ENCODE assay signal across 8 cellular contexts in the genomic region with DNA sequence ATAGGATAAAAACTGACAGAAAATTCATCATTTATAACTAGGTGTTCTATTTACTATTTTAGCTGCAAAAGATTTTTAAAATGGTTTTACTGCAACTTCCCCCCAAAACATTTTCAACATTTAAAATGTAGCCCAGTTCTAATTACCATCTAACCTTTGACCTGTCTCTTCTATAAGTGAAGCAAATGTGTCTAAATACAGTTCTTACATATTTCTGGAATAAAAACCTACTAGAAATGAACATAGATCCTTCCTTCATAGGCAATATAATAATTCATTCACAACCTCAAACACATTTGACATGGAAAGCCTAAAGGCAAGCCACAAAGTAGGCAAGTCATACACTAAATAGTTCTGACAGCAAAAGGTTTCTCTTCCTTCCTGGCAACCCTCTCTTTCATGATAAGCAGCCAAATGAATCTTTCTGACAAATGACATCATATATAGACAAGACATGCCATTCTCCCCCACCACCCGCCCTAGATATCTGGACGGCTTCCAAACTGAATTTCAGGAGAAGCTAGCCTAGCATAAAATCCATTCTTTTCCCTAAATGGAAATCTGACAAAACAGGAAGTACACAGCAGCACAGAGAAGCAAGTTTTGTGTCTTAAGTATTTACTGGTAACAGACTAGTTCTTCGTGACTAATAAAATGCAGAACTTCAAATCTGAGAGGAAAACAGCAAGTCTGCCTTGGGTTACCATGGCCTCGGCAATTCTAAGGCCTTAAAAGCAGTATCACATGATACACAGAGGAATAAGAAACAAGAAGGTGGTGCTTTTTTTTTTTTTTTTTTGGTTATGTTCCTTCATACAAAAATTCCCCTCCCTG. TPM values are rescaled to one million over a fixed set of nuclear protein-coding genes. Genes with fewer than 3 reads are reported as not detected.
A peak's percentile ranks its signal among the peaks of the same experiment; 100 is the strongest.
DNase-seq lines count a peak whose midpoint lies in the region; ATAC-seq and TF ChIP-seq lines count a peak whose summit lies in the region.

No MANE protein-coding gene starts in this region.

- peaks cover 64% of the 10 kb centered on the region for H3K4me1 Mint-ChIP-seq in activated T-cell treated with anti-CD3 and anti-CD28 coated beads, Interleukin-2, amount 50 U/mL, for 4 hours (ENCODE audit: low read depth)
- peaks cover 60% of the 10 kb centered on the region for H3K4me1 Mint-ChIP-seq in activated CD4-positive, alpha-beta memory T cell treated with anti-CD3 and anti-CD28 coated beads, Interleukin-2, amount 10 ng/mL, durations not matched to agents 7 days and 5 days

- H3K9me3 ChIP-seq in neutrophil: no peaks in the 10 kb centered on the region

- peak; percentile 83 to 84 for ATAC-seq in activated T-cell treated with anti-CD3 and anti-CD28 coated beads, Interleukin-2, amount 50 U/mL, for 4 hours
- no peak for ATAC-seq in GM19455 (IDR thresholded peaks at IDR 0.05; ENCODE audit: unreplicated experiment)

- peak overlapping the region; percentile 84 for H3K27ac ChIP-seq in neutrophil

- POLR2A ChIA-PET in activated CD4-positive, alpha-beta memory T cell treated with anti-CD3 and anti-CD28 coated beads, Interleukin-2, amount 10 ng/mL, durations not matched to agents 7 days and 5 days (lab: Charles Lee): interaction anchor here (0.9 to 2.7 kb wide), 4 partner anchors 9 to 146 kb away, joined by 3 to 24 read pairs (median 8); a partner anchor contains a TSS

- H3K27me3 ChIP-seq in neutrophil: no peaks in the 10 kb centered on the region

- H3K4me3 ChIP-seq in fibroblast of mammary gland (ENCODE audit: control insufficient read depth, low read depth, low read length) (no peak overlapping the region), neutrophil (ENCODE audit: low read depth in 1 of 2, low read length in 1 of 2) (no peak overlapping the region)

- peaks cover 72% of the 10 kb centered on the region for H3K36me3 ChIP-seq in neutrophil

- H3K27ac Mint-ChIP-seq in activated CD4-positive, alpha-beta memory T cell treated with anti-CD3 and anti-CD28 coated beads, Interleukin-2, amount 10 ng/mL, durations not matched to agents 7 days and 5 days: peak overlapping the region; percentile 92

- no peaks in the 10 kb centered on the region for H3K9me3 Mint-ChIP-seq in activated T-cell treated with anti-CD3 and anti-CD28 coated beads, Interleukin-2, amount 50 U/mL, for 4 hours
- no peaks in the 10 kb centered on the region for H3K9me3 Mint-ChIP-seq in activated CD4-positive, alpha-beta memory T cell treated with anti-CD3 and anti-CD28 coated beads, Interleukin-2, amount 10 ng/mL, durations not matched to agents 7 days and 5 days

- CTCF ChIA-PET in activated CD4-positive, alpha-beta memory T cell treated with anti-CD3 and anti-CD28 coated beads, Interleukin-2, amount 10 ng/mL, durations not matched to agents 7 days and 5 days (lab: Charles Lee): no interaction called here

- H3K4me1 ChIP-seq in neutrophil (ENCODE audit: control insufficient read depth in 1 of 2, insufficient read depth in 1 of 2, low read depth in 1 of 2, low read length in 1 of 2): peaks cover 10 to 13% of the 10 kb centered on the region in 2 experiments

- peaks cover 52% of the 10 kb centered on the region for H3K36me3 Mint-ChIP-seq in activated T-cell treated with anti-CD3 and anti-CD28 coated beads, Interleukin-2, amount 50 U/mL, for 4 hours (ENCODE audit: insufficient read depth)
- peaks cover 72% of the 10 kb centered on the region for H3K36me3 Mint-ChIP-seq in activated CD4-positive, alpha-beta memory T cell treated with anti-CD3 and anti-CD28 coated beads, Interleukin-2, amount 10 ng/mL, durations not matched to agents 7 days and 5 days (ENCODE audit: low read depth)

- DNase-seq in activated T-cell treated with anti-CD3 and anti-CD28 coated beads, Interleukin-2, amount 50 U/mL, for 4 hours: no peak
- no peak for DNase-seq in activated T-cell treated with anti-CD3 and anti-CD28 coated beads, Interleukin-2, amount 50 U/mL, for 1 hour
- DNase-seq in HK-2 (ENCODE audit: unreplicated experiment): peak; percentile 78
- DNase-seq in activated CD4-positive, alpha-beta memory T cell treated with anti-CD3 and anti-CD28 coated beads, Interleukin-2, amount 10 ng/mL, durations not matched to agents 7 days and 5 days: peak; percentile 28
- peak; percentile 84 for DNase-seq in fibroblast of mammary gland (ENCODE audit: low read depth)
- no peak for DNase-seq in T1000 (lab: John Stamatoyannopoulos, UW)

- no peaks in the 10 kb centered on the region for H3K27me3 Mint-ChIP-seq in activated T-cell treated with anti-CD3 and anti-CD28 coated beads, Interleukin-2, amount 50 U/mL, for 4 hours (ENCODE audit: low read depth)
- H3K27me3 Mint-ChIP-seq in activated CD4-positive, alpha-beta memory T cell treated with anti-CD3 and anti-CD28 coated beads, Interleukin-2, amount 10 ng/mL, durations not matched to agents 7 days and 5 days: no peaks in the 10 kb centered on the region

- peak overlapping the region; percentile 57 for H3K4me3 Mint-ChIP-seq in activated T-cell treated with anti-CD3 and anti-CD28 coated beads, Interleukin-2, amount 50 U/mL, for 4 hours
- H3K4me3 Mint-ChIP-seq in activated CD4-positive, alpha-beta memory T cell treated with anti-CD3 and anti-CD28 coated beads, Interleukin-2, amount 10 ng/mL, durations not matched to agents 7 days and 5 days: peak overlapping the region; percentile 47

- no peak for TF ChIP-seq CTCF in fibroblast of mammary gland (conservative IDR thresholded peaks at IDR 0.05; ENCODE audit: control insufficient read depth, insufficient read depth, low read depth, low read length)
- TF ChIP-seq CTCF in neutrophil (IDR thresholded peaks at IDR 0.05): no peak

RNA-seq across cellular contexts. Expression of a gene that starts 17.2 kb away (rescaled TPM):
- 10 to 100 TPM; 12.2 to 17.4 (median 13.2) TPM for total RNA-seq in activated T-cell treated with anti-CD3 and anti-CD28 coated beads, Interleukin-2, amount 50 U/mL, for 4 hours
- 10 to 100 TPM; 37.9 to 41.7 TPM for total RNA-seq in activated CD4-positive, alpha-beta memory T cell treated with anti-CD3 and anti-CD28 coated beads, Interleukin-2, amount 10 ng/mL, durations not matched to agents 7 days and 5 days

RNA-seq across cellular contexts. Expression of a gene that starts 36.5 kb away (rescaled TPM):
- total RNA-seq in activated T-cell treated with anti-CD3 and anti-CD28 coated beads, Interleukin-2, amount 50 U/mL, for 4 hours: 100 to 1,000 TPM; 485 to 528 (median 512) TPM
- 100 to 1,000 TPM; 243 to 259 TPM for total RNA-seq in activated CD4-positive, alpha-beta memory T cell treated with anti-CD3 and anti-CD28 coated beads, Interleukin-2, amount 10 ng/mL, durations not matched to agents 7 days and 5 days

Comparison
In these comparisons a context has a peak if more than half of its experiments do, and no peak if none do; other contexts are left out.
1. DNase-seq: peak in HK-2 (single experiment), activated CD4-positive, alpha-beta memory T cell treated with anti-CD3 and anti-CD28 coated beads, Interleukin-2, amount 10 ng/mL, durations not matched to agents 7 days and 5 days (single experiment) and fibroblast of mammary gland (single experiment); none in activated T-cell treated with anti-CD3 and anti-CD28 coated beads, Interleukin-2, amount 50 U/mL, for 4 hours (single experiment), activated T-cell treated with anti-CD3 and anti-CD28 coated beads, Interleukin-2, amount 50 U/mL, for 1 hour (single experiment) and T1000 (single experiment).